ENCODE assay signal across 12 cellular contexts in the genomic region with DNA sequence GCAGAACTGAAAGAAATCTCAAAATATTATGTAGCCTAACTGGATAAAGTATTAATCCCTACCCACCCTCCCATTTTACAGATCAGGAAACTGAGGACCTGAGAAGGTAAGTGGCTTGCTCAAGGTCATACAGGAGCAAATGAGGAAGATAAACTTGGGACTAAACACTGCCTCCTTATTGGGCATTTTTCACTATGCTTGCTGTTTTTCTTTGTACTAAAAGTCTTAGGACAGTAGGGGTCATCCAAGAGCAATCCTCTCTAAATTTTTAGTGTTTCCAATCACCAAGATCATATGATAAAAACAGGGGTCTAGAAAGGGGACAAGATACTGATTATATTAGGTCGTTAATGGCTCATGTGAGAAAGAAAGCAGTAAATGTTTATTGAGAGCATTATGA.
DNase-seq lines count a peak whose midpoint lies in the region; ATAC-seq, FAIRE-seq and TF ChIP-seq lines count a peak whose summit lies in the region.
"Had no signal": no experiment of that assay in that cellular context is flagged by ENCODE, and none has a peak within 500 bp of the region (broad histone marks: within the 10 kb centered on the region; RNA-seq: fewer than 3 reads in every experiment).

No MANE protein-coding gene starts in this region.

- H3K27me3 ChIP-seq in PC-3 (ENCODE audit: low read length): no peaks in the 10 kb centered on the region; the same call in 1 of the 2 replicates
- H3K27me3 ChIP-seq in mesenchymal stem cell (ENCODE audit: control insufficient read depth in 1 of 2, insufficient read depth in 1 of 2, low read length in 2 of 2): no peaks in the 10 kb centered on the region

- H3K14ac ChIP-seq in mesenchymal stem cell (ENCODE audit: low read length in 2 of 2): no peak overlapping the region

- no peaks in the 10 kb centered on the region for H3F3A ChIP-seq in PC-3 (ENCODE audit: low read length, unreplicated experiment)

- 33% methylated on average over 1 of the region's 1 CpG for WGBS in mesenchymal stem cell

- H4K20me1 ChIP-seq in PC-3 (ENCODE audit: low read length): no peaks in the 10 kb centered on the region

- CTCF ChIA-PET in PC-3 (lab: Charles Lee): no interaction called here

- H3K9ac ChIP-seq in PC-3 (ENCODE audit: low read length) (no peak overlapping the region), mesenchymal stem cell (ENCODE audit: low read length) (no peak overlapping the region)

- H3K79me2 ChIP-seq in PC-3 (ENCODE audit: low read length): no peaks in the 10 kb centered on the region

- no peak for ATAC-seq in PC-3
- ATAC-seq in HG02763 (IDR thresholded peaks at IDR 0.05; ENCODE audit: unreplicated experiment): no peak
- ATAC-seq: stimulated activated naive CD8-positive, alpha-beta T cell treated with anti-CD3 and anti-CD28 coated beads, Interleukin-15, amount 100 ng/mL, for 72 hours had no signal

- H3K27ac ChIP-seq in PC-3 (ENCODE audit: low read length): no peak overlapping the region
- no peak overlapping the region for H3K27ac ChIP-seq in mesenchymal stem cell (ENCODE audit: low read length, poor library complexity, severe bottlenecking)

- no peak overlapping the region for H3K23ac ChIP-seq in mesenchymal stem cell (ENCODE audit: low read length in 2 of 2)

- intact Hi-C loops in PC-3 (cut with micrococcal nuclease): loop anchor here (10.0 kb wide), 1 partner anchor 1373 kb away; no protein-coding TSS in a partner anchor

- DNase-seq in AG08395 (ENCODE audit: low spot score): peak; percentile 7
- DNase-seq in GM19239 (ENCODE audit: insufficient read length, low spot score): no peak
- peak; percentile 1 for DNase-seq in PC-3
- peak; percentile 5 for DNase-seq in fibroblast of villous mesenchyme (ENCODE audit: low read depth)
- DNase-seq in mesenchymal stem cell: no peak
- no peak for DNase-seq in NCI-H226
- DNase-seq in SKM-1 treated with dmso at 0.1 percent for 144 hours (lab: John Stamatoyannopoulos, UW; ENCODE audit: unreplicated experiment): no peak
- DNase-seq: activated CD4-positive, alpha-beta T cell treated with anti-CD3 and anti-CD28 coated beads, Interleukin-2, amount 50 U/mL, for 4 hours; DMS79 treated with DMSO at 0.1 percent for 48 hours; retina; stimulated activated naive CD8-positive, alpha-beta T cell treated with anti-CD3 and anti-CD28 coated beads, Interleukin-15, amount 100 ng/mL, for 72 hours had no signal

- no peak overlapping the region for H4K91ac ChIP-seq in mesenchymal stem cell (ENCODE audit: low read length)

- H2AK5ac ChIP-seq in mesenchymal stem cell (ENCODE audit: low read length, severe bottlenecking): no peak overlapping the region

- no peak overlapping the region for H3K4me2 ChIP-seq in PC-3 (ENCODE audit: low read length)
- no peak overlapping the region for H3K4me2 ChIP-seq in mesenchymal stem cell (ENCODE audit: low read length, poor library complexity, severe bottlenecking)

- H3K36me3 ChIP-seq in PC-3 (ENCODE audit: low read depth, low read length) (no peaks in the 10 kb centered on the region), mesenchymal stem cell (ENCODE audit: control insufficient read depth in 1 of 2, insufficient read depth in 2 of 2, low read depth in 1 of 2, low read length in 2 of 2) (no peaks in the 10 kb centered on the region)

- POLR2A ChIA-PET in PC-3 (lab: Charles Lee; ENCODE audit: unreplicated experiment): no interaction called here

- TF ChIP-seq CTCF in PC-3 (conservative IDR thresholded peaks at IDR 0.05; ENCODE audit: low read depth, low read length): peak; percentile 33; the same call in 1 of the 2 replicates
- TF ChIP-seq CTCF in fibroblast of villous mesenchyme (IDR thresholded peaks at IDR 0.05; ENCODE audit: insufficient read depth, low read depth, low read length): peak; percentile 45

- H3K18ac ChIP-seq in mesenchymal stem cell (ENCODE audit: low read depth in 1 of 2, low read length in 2 of 2): no peak overlapping the region

- no peak overlapping the region for H4K8ac ChIP-seq in mesenchymal stem cell (ENCODE audit: low read length)

- no peaks in the 10 kb centered on the region for H3K79me1 ChIP-seq in mesenchymal stem cell (replicated peaks; ENCODE audit: low read length, poor library complexity, severe bottlenecking)

- BruUV-seq in PC-3 (replicated peaks; lab: Mats Ljungman, UMichigan): no TSS peak

- no peaks in the 10 kb centered on the region for H3K9me3 ChIP-seq in PC-3 (ENCODE audit: low read length)
- no peaks in the 10 kb centered on the region for H3K9me3 ChIP-seq in mesenchymal stem cell (ENCODE audit: control insufficient read depth, low read length)

- H3K4me1 ChIP-seq in PC-3 (ENCODE audit: insufficient read depth, low read length) (no peaks in the 10 kb centered on the region), mesenchymal stem cell (ENCODE audit: control insufficient read depth, insufficient read depth, low read depth, low read length) (no peaks in the 10 kb centered on the region)

- FAIRE-seq in GM19239 (lab: Jason Lieb, UNC): peak; percentile 72

- H2BK12ac ChIP-seq in mesenchymal stem cell (ENCODE audit: low read length in 2 of 2): no peak overlapping the region

- H2BK5ac ChIP-seq in mesenchymal stem cell (ENCODE audit: low read depth, low read length, poor library complexity, severe bottlenecking): no peak overlapping the region

- H2BK120ac ChIP-seq in mesenchymal stem cell (ENCODE audit: low read depth, low read length): no peak overlapping the region

- H2BK15ac ChIP-seq in mesenchymal stem cell (ENCODE audit: low read depth, poor library complexity, severe bottlenecking): no peak overlapping the region

- H3K4ac ChIP-seq in mesenchymal stem cell (ENCODE audit: low read depth in 1 of 2, low read length in 2 of 2): no peak overlapping the region

- H2AFZ ChIP-seq in PC-3 (ENCODE audit: low read length): no peak overlapping the region
- no peak overlapping the region for H2AFZ ChIP-seq in mesenchymal stem cell (ENCODE audit: low read depth, low read length)

- no peaks in the 10 kb centered on the region for H3K9me2 ChIP-seq in PC-3 (replicated peaks; ENCODE audit: low read length)

- no peak overlapping the region for H3K4me3 ChIP-seq in PC-3 (ENCODE audit: low read length)
- no peak overlapping the region for H3K4me3 ChIP-seq in fibroblast of villous mesenchyme (ENCODE audit: low read depth, low read length)
- H3K4me3 ChIP-seq in mesenchymal stem cell (ENCODE audit: insufficient read depth in 1 of 2, low read depth in 1 of 2, low read length in 2 of 2): no peak overlapping the region

Comparison
In these comparisons a context has a peak if more than half of its experiments do, and no peak if none do; other contexts are left out.
1. DNase-seq: peak in AG08395 (single experiment), PC-3 (single experiment) and fibroblast of villous mesenchyme (single experiment); none in GM19239 (single experiment), mesenchymal stem cell (single experiment), NCI-H226 (single experiment) and SKM-1 treated with dmso at 0.1 percent for 144 hours (single experiment).